ENCODE assay signal across 8 cellular contexts in the genomic region with DNA sequence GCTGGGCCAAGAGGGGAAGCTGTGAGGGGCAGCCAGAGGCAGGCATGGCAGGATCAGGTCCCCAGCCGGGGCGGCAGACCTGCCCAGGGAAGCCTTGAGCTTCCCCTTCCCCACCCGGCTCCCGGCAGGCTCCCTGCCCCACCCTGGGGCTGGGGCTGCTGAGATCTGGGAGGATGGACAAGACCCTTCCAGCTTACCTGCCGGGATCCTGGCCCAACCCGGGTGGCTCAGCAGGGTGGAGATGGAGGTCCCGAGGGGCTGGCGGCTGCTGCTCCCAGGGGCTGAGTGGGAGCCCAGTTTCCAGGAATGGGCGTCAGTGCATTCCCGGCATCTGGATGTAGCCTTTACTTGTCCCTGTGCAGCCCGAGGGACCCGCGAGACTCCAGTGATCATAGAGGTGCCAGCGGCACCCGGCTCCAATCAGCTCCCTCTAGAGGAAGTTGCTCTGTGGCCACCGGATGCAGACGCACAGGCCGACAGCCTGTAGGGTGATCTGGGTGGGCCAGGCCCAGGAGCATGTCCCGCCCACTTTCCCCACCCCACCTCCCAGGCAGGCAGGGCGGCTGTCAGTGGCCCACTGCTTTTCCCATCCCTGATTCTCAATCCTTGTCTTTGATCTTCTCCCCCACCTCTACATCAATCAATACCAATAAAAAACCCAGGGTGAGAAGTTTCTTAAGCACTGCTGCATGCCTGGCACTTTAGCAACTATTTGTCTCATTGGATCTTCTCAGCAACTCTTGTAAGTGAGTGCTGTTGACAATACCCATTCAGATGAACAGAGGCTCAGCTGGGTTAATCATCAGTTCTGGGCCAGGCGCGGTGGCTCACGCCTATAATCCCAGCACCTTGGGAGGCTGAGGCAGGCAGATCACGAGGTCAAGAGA. TPM values are rescaled to one million over a fixed set of nuclear protein-coding genes. Genes with fewer than 3 reads are reported as not detected.
DNase-seq lines count a peak whose midpoint lies in the region; ATAC-seq and TF ChIP-seq lines count a peak whose summit lies in the region.

A gene (minus strand): TSS at position 449 of the 887 bp plus-strand sequence. CDS start 2,672 bp downstream, outside the sequence.

- H3K4me1 ChIP-seq in left ventricle myocardium inferior, result peaks cover 43% of the 10 kb centered on the region
- H3K4me1 ChIP-seq in prostate gland (replicated peaks), result no peaks in the 10 kb centered on the region
- peaks cover 3% of the 10 kb centered on the region for H3K4me1 ChIP-seq in urinary bladder (ENCODE audit: insufficient read depth)

- peak; percentile 93 for ATAC-seq in HG02798 (IDR thresholded peaks at IDR 0.05; ENCODE audit: poor library complexity, unreplicated experiment)

- peaks cover 24% of the 10 kb centered on the region for H3K36me3 ChIP-seq in left ventricle myocardium inferior
- peaks cover 0 to 4% of the 10 kb centered on the region in 2 donors for H3K36me3 ChIP-seq in prostate gland
- H3K36me3 ChIP-seq in urinary bladder (ENCODE audit: insufficient read depth), result no peaks in the 10 kb centered on the region

- peak; percentile 70 for DNase-seq in NCI-H1436 treated with DMSO at 0.1 percent for 48 hours (lab: John Stamatoyannopoulos, UW)
- DNase-seq in amniotic stem cell (lab: John Stamatoyannopoulos, UW), result peak; percentile 91
- DNase-seq in left ventricle myocardium inferior, result peak; percentile 92
- DNase-seq in prostate gland (ENCODE audit: low spot score), result peak; percentile 88

- TF ChIP-seq CTCF in GM12874 (IDR thresholded peaks at IDR 0.05; ENCODE audit: insufficient read depth, low read depth, low read length) (peak; percentile 61), left ventricle myocardium inferior (IDR thresholded peaks at IDR 0.05; ENCODE audit: borderline replicate concordance) (peak; percentile 66), prostate gland (IDR thresholded peaks at IDR 0.05) (peak in 3 of 4 experiments; percentile 42 to 75 (median 70))

- intact Hi-C loops in T-helper 1 cell treated with Interleukin-12 subunit alpha and Interleukin-12 subunit beta and Interleukin-4 antibody, amounts not matched to agents 30 ng/mL and 1 ng/mL, for 36 hours (cut with micrococcal nuclease), result loop anchor here (1.0 to 10.0 kb wide), 7 partner anchors 9 to 575 kb away; a partner anchor contains a TSS
- intact Hi-C loops in left ventricle myocardium inferior (cut with micrococcal nuclease), result loop anchor here (10.0 kb wide), 1 partner anchor 95 kb away; no protein-coding TSS in a partner anchor
- intact Hi-C loops in prostate gland (cut with DNase I), result loop anchor here (5.0 to 10.0 kb wide), 2 partner anchors 145 to 577 kb away; no protein-coding TSS in a partner anchor

- H3K27ac ChIP-seq in left ventricle myocardium inferior (replicated peaks) (peak within 1 kb of the TSS; percentile 92), prostate gland (peak within 1 kb of the TSS; percentile 68 to 70), urinary bladder (ENCODE audit: low read depth) (peak within 1 kb of the TSS; percentile 81)

- 8% methylated on average over 16 of the region's 24 CpGs for WGBS in prostate gland
- WGBS in urinary bladder, result 3% methylated on average over 24 of the region's 24 CpGs

- H3K4me3 ChIP-seq in left ventricle myocardium inferior (peak within 1 kb of the TSS; percentile 97), prostate gland (peak within 1 kb of the TSS; percentile 54 to 70), urinary bladder (ENCODE audit: low read depth, low read length) (peak within 1 kb of the TSS; percentile 83)

- H3K9me3 ChIP-seq in left ventricle myocardium inferior (replicated peaks), result no peaks in the 10 kb centered on the region
- H3K9me3 ChIP-seq in prostate gland, result no peaks in the 10 kb centered on the region

- TF ChIP-seq POLR2A in prostate gland (IDR thresholded peaks at IDR 0.05), result peak; percentile 85

- H3K27me3 ChIP-seq in left ventricle myocardium inferior (ENCODE audit: low read depth) (no peaks in the 10 kb centered on the region), prostate gland (replicated peaks; ENCODE audit: insufficient read depth) (no peaks in the 10 kb centered on the region)

RNA-seq across cellular contexts. Expression of the gene that starts here (rescaled TPM):
- total RNA-seq in T-helper 1 cell treated with Interleukin-12 subunit alpha and Interleukin-12 subunit beta and Interleukin-4 antibody, amounts not matched to agents 30 ng/mL and 1 ng/mL, for 36 hours, result 94.4 and 95.0 TPM in 2 replicates
- total RNA-seq in left ventricle myocardium inferior (19.7 TPM), prostate gland (10 to 100 TPM in 1 of 2 donors, 1 to 10 TPM in 1; 6.2 to 13.6 TPM), urinary bladder (8.8 TPM)
- polyA plus RNA-seq in urinary bladder, result 18.7 TPM

Comparison
In these comparisons a context has a peak if more than half of its experiments do, and no peak if none do; other contexts are left out.
1. Peak in every context shown above with its lines: DNase-seq, ATAC-seq, H3K4me3 ChIP-seq and H3K27ac ChIP-seq.